In genomic region chr3:120800625-120801024, GRCh38 we compare ENCODE assay signal across 27 cellular contexts.
"Had no signal": no experiment of that assay in that cellular context is flagged by ENCODE, and none has a peak within 500 bp of the region (broad histone marks: within the 10 kb centered on the region; RNA-seq: fewer than 3 reads in every experiment).

No MANE protein-coding gene starts in this region.

- H3K27me3 ChIP-seq: ascending aorta, breast epithelium, cardiac muscle cell, dorsolateral prefrontal cortex had no signal

- DNase-seq: activated CD4-positive, alpha-beta memory T cell treated with anti-CD3 and anti-CD28 coated beads, Interleukin-2, amount 10 ng/mL, durations not matched to agents 7 days and 5 days; activated CD4-positive, alpha-beta T cell treated with anti-CD3 and anti-CD28 coated beads for 36 hours; activated CD4-positive, alpha-beta T cell treated with anti-CD3 and anti-CD28 coated beads, Interleukin-2, amount 10 ng/mL, durations not matched to agents 24 days and 14 days; activated CD4-positive, CD25-positive, alpha-beta regulatory T cell; activated CD4-positive, CD25-positive, alpha-beta regulatory T cell treated with anti-CD3 and anti-CD28 coated beads, Interleukin-2, amount 50 U/mL, for 72 hours; activated CD8-positive, alpha-beta memory T cell treated with anti-CD3 and anti-CD28 coated beads, Interleukin-2, amount 50 U/mL, for 48 hours; activated gamma-delta T cell; activated naive CD4-positive, alpha-beta T cell; activated naive CD4-positive, alpha-beta T cell treated with anti-CD3 and anti-CD28 coated beads, Interleukin-2, amount 10 ng/mL, durations not matched to agents 7 days and 5 days; activated naive CD8-positive, alpha-beta T cell treated with anti-CD3 and anti-CD28 coated beads, Interleukin-2, amount 10 ng/mL, durations not matched to agents 7 days and 5 days; activated T-cell treated with anti-CD3 and anti-CD28 coated beads for 4 hours; activated T-cell treated with anti-CD3 and anti-CD28 coated beads, Interleukin-2, amount 50 U/mL, for 24 hours; activated T-cell treated with anti-CD3 and anti-CD28 coated beads, Interleukin-2, amount 50 U/mL, for 72 hours; dorsolateral prefrontal cortex; effector memory CD4-positive, alpha-beta T cell; endodermal cell; foreskin melanocyte; head of caudate nucleus; T-helper 1 cell; T-helper 17 cell; T1000 had no signal

- H3K4me1 ChIP-seq: ascending aorta, breast epithelium had no signal

- H3K9me3 ChIP-seq: ascending aorta, breast epithelium had no signal

- H3K27ac ChIP-seq: ascending aorta, breast epithelium, cardiac muscle cell, coronary artery, dorsolateral prefrontal cortex had no signal

- ATAC-seq: activated CD4-positive, alpha-beta T cell treated with anti-CD3 and anti-CD28 coated beads for 36 hours; activated naive CD4-positive, alpha-beta T cell treated with anti-CD3 and anti-CD28 coated beads, Interleukin-2, amount 50 U/mL, for 72 hours; activated T-cell treated with anti-CD3 and anti-CD28 coated beads, Interleukin-2, amount 50 U/mL, for 72 hours; esophagus mucosa; T-helper 17 cell had no signal

- H3K36me3 ChIP-seq: ascending aorta, breast epithelium, cardiac muscle cell had no signal

- H3K4me3 ChIP-seq: ascending aorta, breast epithelium, cardiac muscle cell, coronary artery, dorsolateral prefrontal cortex had no signal
